ENCODE assay signal across 8 cellular contexts in the genomic region with DNA sequence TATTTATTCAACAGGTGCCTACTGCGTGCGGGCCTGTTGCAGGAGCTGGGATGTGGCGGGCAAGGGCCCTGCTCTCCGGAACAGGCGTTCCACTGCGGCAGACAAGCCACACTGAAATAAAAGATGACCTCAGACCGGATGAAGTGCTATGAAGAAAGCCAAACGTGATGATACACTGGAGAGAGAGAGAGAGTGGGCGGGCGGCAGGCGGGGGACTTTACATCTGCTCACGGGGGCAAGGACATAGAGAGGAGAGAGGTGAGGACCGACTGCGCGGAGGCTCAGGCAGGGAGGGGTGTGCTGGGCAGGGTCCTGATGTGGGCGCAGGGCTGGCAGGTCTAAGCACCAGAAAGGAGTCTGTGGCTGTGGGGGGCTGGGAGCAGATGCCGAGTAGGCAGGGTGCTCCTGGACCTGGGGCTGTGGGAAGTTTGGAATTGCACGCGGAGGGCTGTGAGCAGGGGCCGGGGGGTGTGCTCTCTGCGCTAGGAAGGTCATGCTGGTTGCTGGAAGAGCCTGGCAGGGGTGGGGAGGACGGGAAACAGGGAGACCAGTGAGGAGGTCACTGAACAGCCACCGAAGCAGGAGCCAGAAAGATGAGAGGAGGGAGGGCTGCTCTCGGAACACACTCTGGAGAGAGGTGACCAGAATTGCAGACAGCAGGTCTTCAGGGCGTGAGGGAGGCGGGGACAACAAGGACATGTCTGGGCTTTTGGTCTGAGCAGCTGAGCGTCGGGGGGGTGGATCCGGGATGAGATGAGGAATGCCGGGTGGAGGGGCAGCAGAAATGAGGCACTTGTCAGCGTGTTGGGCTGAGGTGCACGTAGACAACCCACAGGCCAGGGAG. TPM values are rescaled to one million over a fixed set of nuclear protein-coding genes. Genes with fewer than 3 reads are reported as not detected.
DNase-seq lines count a peak whose midpoint lies in the region; ATAC-seq and TF ChIP-seq lines count a peak whose summit lies in the region.

No MANE protein-coding gene starts in this region.

- H3F3A ChIP-seq in PC-3 (ENCODE audit: low read length, unreplicated experiment) (no peaks in the 10 kb centered on the region), MM.1S (ENCODE audit: insufficient read depth, low read length) (0 out of 2 replicates have a peak, but pooled peaks cover 6% of the 10 kb centered on the region)

- no peak for TF ChIP-seq EP300 in ovary (IDR thresholded peaks at IDR 0.05)

- H3K9me2 ChIP-seq in PC-3 (replicated peaks; ENCODE audit: low read length): no peaks in the 10 kb centered on the region
- H3K9me2 ChIP-seq in MM.1S (replicated peaks; ENCODE audit: insufficient read depth, low read length): no peaks in the 10 kb centered on the region

- H3K4me1 ChIP-seq in SJCRH30 (peaks cover 41% of the 10 kb centered on the region), ovary (ENCODE audit: insufficient read depth) (peaks cover 37% of the 10 kb centered on the region), PC-3 (ENCODE audit: insufficient read depth, low read length) (peaks cover 10% of the 10 kb centered on the region), MM.1S (ENCODE audit: low read length) (peaks cover 4% of the 10 kb centered on the region)

- intact Hi-C loops in ovary (cut with DNase I) (loop anchor here in 1 of 4 donors (10.0 kb wide), 1 partner anchor 166 kb away; the partner anchor contains the start of gene CYGB), PC-3 (cut with micrococcal nuclease) (no loop called here)

- TF ChIP-seq POLR2A in ovary (IDR thresholded peaks at IDR 0.05): peak; percentile 27

- H4K20me1 ChIP-seq in PC-3 (ENCODE audit: low read length) (no peaks in the 10 kb centered on the region), MM.1S (ENCODE audit: insufficient read depth, low read length) (no peaks in the 10 kb centered on the region)

- H3K9ac ChIP-seq in PC-3 (ENCODE audit: low read length) (no peak overlapping the region), MM.1S (ENCODE audit: low read length) (no peak overlapping the region)

- DNase-seq in EL: peak; percentile 91
- DNase-seq in SJCRH30: peak; percentile 88 to 93
- peak; percentile 88 for DNase-seq in fibroblast of pulmonary artery (ENCODE audit: low read depth)
- DNase-seq in ovary: peak; percentile 64 to 78 (median 73)
- DNase-seq in PC-3: no peak
- DNase-seq in MM.1S: no peak
- no peak for DNase-seq in RKO (ENCODE audit: low spot score)

- 7 to 10% (median 8%) methylated on average over 32 of the region's 32 CpGs for WGBS in ovary, 3 donors

- ATAC-seq in GM21619 (IDR thresholded peaks at IDR 0.05; ENCODE audit: unreplicated experiment): no peak
- no peak for ATAC-seq in PC-3

- H3K27me3 ChIP-seq in SJCRH30 (no peaks in the 10 kb centered on the region), ovary (no peaks in the 10 kb centered on the region), PC-3 (ENCODE audit: low read length) (no peaks in the 10 kb centered on the region), MM.1S (replicated peaks; ENCODE audit: insufficient read depth, low read length) (no peaks in the 10 kb centered on the region; the same call in 1 of the 2 replicates)

- H3K9me3 ChIP-seq in SJCRH30 (replicated peaks): no peaks in the 10 kb centered on the region
- H3K9me3 ChIP-seq in ovary: no peaks in the 10 kb centered on the region
- no peaks in the 10 kb centered on the region for H3K9me3 ChIP-seq in PC-3 (ENCODE audit: low read length)
- no peaks in the 10 kb centered on the region for H3K9me3 ChIP-seq in MM.1S (replicated peaks; ENCODE audit: insufficient read depth, low read length)

- H3K4me2 ChIP-seq in PC-3 (ENCODE audit: low read length) (no peak overlapping the region), MM.1S (ENCODE audit: low read depth, low read length) (no peak overlapping the region)

- no peak overlapping the region for H2AFZ ChIP-seq in PC-3 (ENCODE audit: low read length)
- H2AFZ ChIP-seq in MM.1S (ENCODE audit: low read length): no peak overlapping the region

- TF ChIP-seq CTCF in fibroblast of pulmonary artery (IDR thresholded peaks at IDR 0.05; ENCODE audit: low read length, missing control alignments) (no peak), ovary (IDR thresholded peaks at IDR 0.05) (no peak), PC-3 (conservative IDR thresholded peaks at IDR 0.05; ENCODE audit: low read depth, low read length) (no peak), MM.1S (IDR thresholded peaks at IDR 0.05; ENCODE audit: low read length) (no peak)

- H3K27ac ChIP-seq in SJCRH30 (peak overlapping the region; percentile 86), ovary (peak overlapping the region; percentile 78 to 84), PC-3 (ENCODE audit: low read length) (no peak overlapping the region), MM.1S (ENCODE audit: low read length) (no peak overlapping the region)

- POLR2A ChIA-PET in PC-3 (lab: Charles Lee; ENCODE audit: unreplicated experiment): no interaction called here

- 0 out of 2 replicates have a peak, but pooled peaks cover 5% of the 10 kb centered on the region for H3K79me2 ChIP-seq in PC-3 (ENCODE audit: low read length)
- H3K79me2 ChIP-seq in MM.1S (ENCODE audit: low read length): no peaks in the 10 kb centered on the region

- H3K4me3 ChIP-seq in SJCRH30 (peak overlapping the region; percentile 46), fibroblast of pulmonary artery (replicated peaks; ENCODE audit: low read depth, low read length) (peak overlapping the region; percentile 5), ovary (peak overlapping the region; percentile 22), PC-3 (ENCODE audit: low read length) (no peak overlapping the region), MM.1S (ENCODE audit: low read length) (no peak overlapping the region)

- H3K36me3 ChIP-seq in SJCRH30: 0 out of 2 replicates have a peak, but pooled peaks cover under 1% of the 10 kb centered on the region
- no peaks in the 10 kb centered on the region for H3K36me3 ChIP-seq in ovary
- H3K36me3 ChIP-seq in PC-3 (ENCODE audit: low read depth, low read length): no peaks in the 10 kb centered on the region
- H3K36me3 ChIP-seq in MM.1S (replicated peaks; ENCODE audit: insufficient read depth, low read length): no peaks in the 10 kb centered on the region

- no TSS peak for BruUV-seq in PC-3 (replicated peaks; lab: Mats Ljungman, UMichigan)

- CTCF ChIA-PET in PC-3 (lab: Charles Lee): interaction anchor here (0.9 kb wide), 1 partner anchor 20 kb away, joined by 3 read pairs; no protein-coding TSS in a partner anchor

RNA-seq across cellular contexts. Expression of gene MXRA7, which starts 9.9 kb away (rescaled TPM):
- 245 and 247 TPM in 2 replicates for total RNA-seq in SJCRH30 (2014; rRNA removed; shearing (Covaris generic))
- total RNA-seq in ovary (100 to 1,000 TPM; 107 to 210 (median 181) TPM), PC-3 (2014; rRNA removed) (98.3 and 148 TPM in 2 replicates)
- polyA plus RNA-seq in ovary: 100 to 1,000 TPM; 199 to 759 TPM

RNA-seq across cellular contexts. Expression of gene JMJD6, which starts 25.6 kb away (rescaled TPM):
- total RNA-seq in SJCRH30 (2014; rRNA removed; shearing (Covaris generic)): 36.4 and 39.8 TPM in 2 replicates
- total RNA-seq in ovary (10 to 100 TPM; 20.1 to 49.8 (median 38.1) TPM), PC-3 (2014; rRNA removed) (39.0 and 49.8 TPM in 2 replicates)
- polyA plus RNA-seq in ovary: 10 to 100 TPM; 19.5 to 28.2 TPM

RNA-seq across cellular contexts. Expression of gene METTL23, which starts 25.8 kb away (rescaled TPM):
- 33.3 and 39.5 TPM in 2 replicates for total RNA-seq in SJCRH30 (2014; rRNA removed; shearing (Covaris generic))
- total RNA-seq in ovary (10 to 100 TPM; 20.9 to 36.6 (median 31.8) TPM), PC-3 (2014; rRNA removed) (48.1 and 58.7 TPM in 2 replicates)
- polyA plus RNA-seq in ovary: 10 to 100 TPM; 37.9 to 47.4 TPM

RNA-seq across cellular contexts. Expression of gene SRSF2, which starts 36.3 kb away (rescaled TPM):
- total RNA-seq in SJCRH30 (2014; rRNA removed; shearing (Covaris generic)): 516 and 599 TPM in 2 replicates
- total RNA-seq in ovary (100 to 1,000 TPM; 149 to 245 (median 174) TPM), PC-3 (2014; rRNA removed) (562 and 859 TPM in 2 replicates)
- polyA plus RNA-seq in ovary: 100 to 1,000 TPM; 126 to 152 TPM

RNA-seq across cellular contexts. Expression of gene MFSD11, which starts 37.1 kb away (rescaled TPM):
- 35.5 and 40.4 TPM in 2 replicates for total RNA-seq in SJCRH30 (2014; rRNA removed; shearing (Covaris generic))
- total RNA-seq in ovary (10 to 100 TPM; 16.1 to 26.2 (median 19.6) TPM), PC-3 (2014; rRNA removed) (16.6 and 17.3 TPM in 2 replicates)
- 10 to 100 TPM in 1 of 2 donors, 1 to 10 TPM in 1; 9.6 to 19.6 TPM for polyA plus RNA-seq in ovary

Comparison
In these comparisons a context has a peak if more than half of its experiments do, and no peak if none do; other contexts are left out.
1. DNase-seq: peak in EL (single experiment), SJCRH30 (2 of 2), fibroblast of pulmonary artery (single experiment) and ovary (5 of 5); none in PC-3 (single experiment), MM.1S (single experiment) and RKO (single experiment).
2. H3K27ac ChIP-seq: peak in SJCRH30 (single experiment) and ovary (2 of 2); none in PC-3 (single experiment) and MM.1S (single experiment).
3. H3K4me3 ChIP-seq: peak in SJCRH30 (single experiment), fibroblast of pulmonary artery (single experiment) and ovary (single experiment); none in PC-3 (single experiment) and MM.1S (single experiment).